In the genomic region with DNA sequence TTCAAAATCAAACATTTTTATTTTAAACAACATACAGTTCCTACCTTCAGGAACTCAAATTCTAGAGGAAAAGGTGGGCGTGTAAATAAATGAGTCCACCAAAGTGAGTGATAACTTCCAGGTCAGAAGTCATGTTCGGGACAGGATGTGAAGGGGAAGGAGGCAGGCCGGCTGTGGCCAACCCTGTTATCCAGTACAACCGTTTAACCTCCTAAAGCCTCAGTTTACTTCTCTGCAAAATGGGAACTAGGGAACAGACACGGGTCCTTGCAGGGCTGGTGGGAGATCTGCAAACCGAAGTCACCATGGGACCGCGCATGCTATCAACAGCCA, we compare ENCODE assay signal across 8 cellular contexts. TPM values are rescaled to one million over a fixed set of nuclear protein-coding genes. Genes with fewer than 3 reads are reported as not detected.
A peak's percentile ranks its signal among the peaks of the same experiment; 100 is the strongest.
DNase-seq lines count a peak whose midpoint lies in the region; ATAC-seq and TF ChIP-seq lines count a peak whose summit lies in the region.

No MANE protein-coding gene starts in this region.

- no peaks in the 10 kb centered on the region for H3K9me2 ChIP-seq in Loucy (replicated peaks; ENCODE audit: low read depth, low read length)

- H4K20me1 ChIP-seq in Loucy (ENCODE audit: insufficient read depth, low read length, poor library complexity, severe bottlenecking): no peaks in the 10 kb centered on the region

- ATAC-seq in omental fat pad (ENCODE audit: low FRiP score): peak; percentile 3

- H3K36me3 ChIP-seq in Loucy (ENCODE audit: insufficient read depth, low read length): no peaks in the 10 kb centered on the region

- H3K4me3 ChIP-seq in Loucy (ENCODE audit: low read length, poor library complexity, severe bottlenecking) (peak overlapping the region; percentile 83), fibroblast of pulmonary artery (replicated peaks; ENCODE audit: low read depth, low read length) (peak overlapping the region; percentile 92)

- H3F3A ChIP-seq in Loucy (ENCODE audit: low read depth): no peaks in the 10 kb centered on the region

- H3K4me2 ChIP-seq in Loucy (ENCODE audit: low read depth, low read length, poor library complexity, severe bottlenecking): peak overlapping the region; percentile 98

- H3K4me1 ChIP-seq in Loucy (ENCODE audit: insufficient read depth, low read length, poor library complexity, severe bottlenecking): peaks cover 25% of the 10 kb centered on the region

- H3K27me3 ChIP-seq in Loucy (ENCODE audit: insufficient read depth, low read length, poor library complexity, severe bottlenecking): no peaks in the 10 kb centered on the region

- no peaks in the 10 kb centered on the region for H3K9me3 ChIP-seq in Loucy (ENCODE audit: insufficient read depth, low read depth, low read length)

- TF ChIP-seq CTCF in Loucy (conservative IDR thresholded peaks at IDR 0.05; ENCODE audit: low read length): no peak
- no peak for TF ChIP-seq CTCF in fibroblast of pulmonary artery (IDR thresholded peaks at IDR 0.05; ENCODE audit: low read length, missing control alignments)
- TF ChIP-seq CTCF in omental fat pad (IDR thresholded peaks at IDR 0.05): no peak

- H3K79me2 ChIP-seq in Loucy (ENCODE audit: insufficient read depth, low read length): peaks cover 49% of the 10 kb centered on the region

- peak; percentile 60 for DNase-seq in SIG-M5 treated with dmso at 0.1 percent for 504 hours (lab: John Stamatoyannopoulos, UW; ENCODE audit: unreplicated experiment)
- no peak for DNase-seq in SIG-M5 (lab: John Stamatoyannopoulos, UW)
- peak; percentile 57 for DNase-seq in HCEC 1CT
- peak; percentile 56 for DNase-seq in activated CD4-positive, alpha-beta T cell treated with anti-CD3 and anti-CD28 coated beads for 48 hours
- DNase-seq in fibroblast of pulmonary artery (ENCODE audit: low read depth): peak; percentile 55
- DNase-seq in omental fat pad (ENCODE audit: low spot score): no peak
- no peak for DNase-seq in hypothalamus (lab: John Stamatoyannopoulos, UW)

- H2AFZ ChIP-seq in Loucy (ENCODE audit: low read length): peak overlapping the region; percentile 74

- peak overlapping the region; percentile 73 for H3K9ac ChIP-seq in Loucy (ENCODE audit: low read depth, low read length, poor library complexity, severe bottlenecking)

RNA-seq across cellular contexts. Expression of gene EIPR1, which starts 0.4 kb away (rescaled TPM):
- total RNA-seq in omental fat pad: 10 to 100 TPM; 18.5 to 29.8 (median 21.5) TPM

RNA-seq across cellular contexts. Expression of gene TRAPPC12, which starts 2.2 kb away (rescaled TPM):
- total RNA-seq in omental fat pad: 10 to 100 TPM; 39.3 to 92.1 (median 53.9) TPM

Comparison
In these comparisons a context has a peak if more than half of its experiments do, and no peak if none do; other contexts are left out.
1. DNase-seq: peak in SIG-M5 treated with dmso at 0.1 percent for 504 hours (single experiment), HCEC 1CT (single experiment), activated CD4-positive, alpha-beta T cell treated with anti-CD3 and anti-CD28 coated beads for 48 hours (single experiment) and fibroblast of pulmonary artery (single experiment); none in SIG-M5 (single experiment), omental fat pad (single experiment) and hypothalamus (0 of 51).